In genomic region chr9:114893622-114894021, GRCh38 we compare ENCODE assay signal across 13 cellular contexts. TPM values are rescaled to one million over a fixed set of nuclear protein-coding genes. Genes with fewer than 3 reads are reported as not detected.
DNase-seq lines count a peak whose midpoint lies in the region; ATAC-seq and TF ChIP-seq lines count a peak whose summit lies in the region.
"Had no signal": no experiment of that assay in that cellular context is flagged by ENCODE, and none has a peak within 500 bp of the region (broad histone marks: within the 10 kb centered on the region; RNA-seq: fewer than 3 reads in every experiment).

No MANE protein-coding gene starts in this region.

- H3K4me1 Mint-ChIP-seq in central memory CD8-positive, alpha-beta T cell, result peaks cover 65% of the 10 kb centered on the region

- H3K27me3 Mint-ChIP-seq in central memory CD8-positive, alpha-beta T cell, result no peaks in the 10 kb centered on the region

- TF ChIP-seq CTCF in smooth muscle cell (IDR thresholded peaks at IDR 0.05; ENCODE audit: borderline replicate concordance, insufficient read depth, poor library complexity, severe bottlenecking) (no peak), left ventricle myocardium inferior (IDR thresholded peaks at IDR 0.05; ENCODE audit: borderline replicate concordance) (no peak)

- H3K9me3 ChIP-seq in smooth muscle cell (replicated peaks; ENCODE audit: low read depth) (no peaks in the 10 kb centered on the region), left ventricle myocardium inferior (replicated peaks) (peaks cover 9% of the 10 kb centered on the region)
- H3K9me3 ChIP-seq: lower lobe of right lung, SJCRH30 had no signal

- H3K9me3 Mint-ChIP-seq in central memory CD8-positive, alpha-beta T cell, result no peaks in the 10 kb centered on the region

- peak overlapping the region; percentile 47 for H3K27ac Mint-ChIP-seq in central memory CD8-positive, alpha-beta T cell (ENCODE audit: low read depth)

- H3K27me3 ChIP-seq in smooth muscle cell (ENCODE audit: low read depth) (no peaks in the 10 kb centered on the region), left ventricle myocardium inferior (ENCODE audit: low read depth) (peaks cover 3% of the 10 kb centered on the region)
- H3K27me3 ChIP-seq: SJCRH30 had no signal

- H3K4me1 ChIP-seq in smooth muscle cell (ENCODE audit: low read depth), result no peaks in the 10 kb centered on the region
- peaks cover 21% of the 10 kb centered on the region for H3K4me1 ChIP-seq in left ventricle myocardium inferior

- H3K4me2 ChIP-seq in smooth muscle cell, result no peak overlapping the region

- WGBS in smooth muscle cell (ENCODE audit: low lambda C conversion rate), result 98% methylated on average over 3 of the region's 3 CpGs

- H3K36me3 ChIP-seq in smooth muscle cell (ENCODE audit: low read depth) (no peaks in the 10 kb centered on the region), left ventricle myocardium inferior (no peaks in the 10 kb centered on the region)
- H3K36me3 ChIP-seq: lower lobe of right lung, SJCRH30 had no signal

- H3K9ac ChIP-seq in smooth muscle cell (ENCODE audit: low read depth), result no peak overlapping the region

- H4K20me1 ChIP-seq in smooth muscle cell (ENCODE audit: low read depth), result no peaks in the 10 kb centered on the region

- ATAC-seq in central memory CD8-positive, alpha-beta T cell (replicated peaks; ENCODE audit: extremely low read depth, poor library complexity, severe bottlenecking), result no peak
- ATAC-seq in GM19397 (IDR thresholded peaks at IDR 0.05; ENCODE audit: unreplicated experiment), result no peak
- ATAC-seq: lower lobe of right lung had no signal

- H3K36me3 Mint-ChIP-seq in central memory CD8-positive, alpha-beta T cell (ENCODE audit: insufficient read depth), result peaks cover 2% of the 10 kb centered on the region

- H2AFZ ChIP-seq in smooth muscle cell (ENCODE audit: low read depth), result no peak overlapping the region

- H3K4me3 ChIP-seq in smooth muscle cell, result no peak overlapping the region
- H3K4me3 ChIP-seq in left ventricle myocardium inferior, result no peak overlapping the region
- H3K4me3 ChIP-seq: lower lobe of right lung, SJCRH30 had no signal

- H3K27ac ChIP-seq in smooth muscle cell (ENCODE audit: low read depth) (peak overlapping the region; percentile 86), left ventricle myocardium inferior (replicated peaks) (no peak overlapping the region)
- H3K27ac ChIP-seq: lower lobe of right lung had no signal

- DNase-seq in activated CD4-positive, alpha-beta T cell treated with anti-CD3 and anti-CD28 coated beads for 4 hours, result peak; percentile 53 to 63
- no peak for DNase-seq in activated CD4-positive, alpha-beta T cell treated with anti-CD3 and anti-CD28 coated beads for 1 hour
- no peak for DNase-seq in central memory CD8-positive, alpha-beta T cell (ENCODE audit: low spot score in 2 of 2)
- DNase-seq in smooth muscle cell (lab: John Stamatoyannopoulos, UW; ENCODE audit: unreplicated experiment), result no peak
- no peak for DNase-seq in germinal center (ENCODE audit: low spot score)
- DNase-seq in left ventricle myocardium inferior, result no peak
- DNase-seq: activated effector memory CD4-positive, alpha-beta T cell treated with Interleukin-2 at 50 U/mL for 16 hours; erythroblast; lower lobe of right lung; NCI-H1930; SJCRH30 had no signal

- H3F3A ChIP-seq in smooth muscle cell (ENCODE audit: low read depth), result no peaks in the 10 kb centered on the region

- intact Hi-C loops in left ventricle myocardium inferior (cut with micrococcal nuclease), result no loop called here

- no peaks in the 10 kb centered on the region for H3K79me2 ChIP-seq in smooth muscle cell (ENCODE audit: low read depth)

- H3K4me3 Mint-ChIP-seq in central memory CD8-positive, alpha-beta T cell, result no peak overlapping the region

TF ChIP-seq in PFSK-1, 5 proteins besides CTCF, POLR2A, EP300 and RAD21:
- TF ChIP-seq SIN3A (IDR thresholded peaks at IDR 0.05; ENCODE audit: borderline replicate concordance, insufficient read depth, low read length), result peak; percentile 63; the same call in 1 of the 2 replicates
- TF ChIP-seq REST (IDR thresholded peaks at IDR 0.05; ENCODE audit: insufficient read depth in 1 of 2, low read depth in 2 of 2, low read length in 2 of 2), result 0 out of 4 replicates have a peak, but pooled peaks of 1 of the 2 experiments have one; percentile 19
- no peak for TF ChIP-seq TAF1 (IDR thresholded peaks at IDR 0.05; ENCODE audit: borderline replicate concordance, insufficient read depth, low read length)

RNA-seq across cellular contexts. Expression of gene TNFSF8, which starts 36.8 kb away (rescaled TPM):
- polyA plus RNA-seq in PFSK-1 (2012; ENCODE audit: insufficient read length, low read depth), result not detected
- total RNA-seq in smooth muscle cell (not detected in 2 replicates), left ventricle myocardium inferior (0.63 TPM)
- not detected in 2 replicates for polyA plus RNA-seq in smooth muscle cell
- total RNA-seq: SJCRH30 had no signal

Comparison
In these comparisons a context has a peak if more than half of its experiments do, and no peak if none do; other contexts are left out.
1. DNase-seq: peak in activated CD4-positive, alpha-beta T cell treated with anti-CD3 and anti-CD28 coated beads for 4 hours (2 of 2); none in activated CD4-positive, alpha-beta T cell treated with anti-CD3 and anti-CD28 coated beads for 1 hour (single experiment), central memory CD8-positive, alpha-beta T cell (0 of 2), smooth muscle cell (single experiment), germinal center (single experiment) and left ventricle myocardium inferior (single experiment).